12 cellular contexts compared by ENCODE assay signal in genomic region chr5:75524071-75524470, GRCh38. TPM values are rescaled to one million over a fixed set of nuclear protein-coding genes. Genes with fewer than 3 reads are reported as not detected.
DNase-seq lines count a peak whose midpoint lies in the region; ATAC-seq and TF ChIP-seq lines count a peak whose summit lies in the region.
"Had no signal": no experiment of that assay in that cellular context is flagged by ENCODE, and none has a peak within 500 bp of the region (broad histone marks: within the 10 kb centered on the region; RNA-seq: fewer than 3 reads in every experiment).

No MANE protein-coding gene starts in this region.

- no peaks in the 10 kb centered on the region for H3K36me3 ChIP-seq in neuronal stem cell (replicated peaks in 1 of 2; ENCODE audit: control insufficient read depth in 2 of 2, insufficient read depth in 2 of 2, low read length in 2 of 2)

- TF ChIP-seq CTCF in HFF-Myc (IDR thresholded peaks at IDR 0.05; ENCODE audit: low read depth, low read length, missing control alignments), result no peak

- H3K4me3 Mint-ChIP-seq in IgD-negative memory B cell, result peak overlapping the region; percentile 57 to 88 (median 70)
- H3K4me3 Mint-ChIP-seq in naive thymus-derived CD8-positive, alpha-beta T cell, result peak overlapping the region in 2 of 10 donors; percentile 7 to 32

- peaks cover 5 to 31% of the 10 kb centered on the region in 2 donors for H3K9me3 ChIP-seq in neuronal stem cell (replicated peaks in 1 of 2; ENCODE audit: control insufficient read depth in 2 of 2, insufficient read depth in 1 of 2, low read depth in 1 of 2, low read length in 2 of 2)

- no peaks in the 10 kb centered on the region for H3K79me1 ChIP-seq in neuronal stem cell (ENCODE audit: low read depth, low read length)

- no peak for DNase-seq in activated CD4-positive, CD25-positive, alpha-beta regulatory T cell treated with anti-CD3 and anti-CD28 coated beads, Interleukin-2, amount 50 U/mL, for 72 hours
- DNase-seq in HFF-Myc (ENCODE audit: extremely low read depth, low read depth) (peak; percentile 54), neuronal stem cell (ENCODE audit: low spot score) (no peak), HuH-7 (ENCODE audit: low spot score) (no peak)
- DNase-seq in naive thymus-derived CD8-positive, alpha-beta T cell, result no peak
- DNase-seq: activated naive CD4-positive, alpha-beta T cell treated with anti-CD3 and anti-CD28 coated beads, Interleukin-2, amount 50 U/mL, for 16 hours; GOT3 had no signal

- H2BK120ac ChIP-seq in neuronal stem cell (ENCODE audit: low read depth, low read length), result no peak overlapping the region

- POLR2A ChIA-PET in naive thymus-derived CD8-positive, alpha-beta T cell (lab: Charles Lee), result no interaction called here

- H2BK12ac ChIP-seq in neuronal stem cell (ENCODE audit: low read length), result no peak overlapping the region

- H3K27ac ChIP-seq in neuronal stem cell (replicated peaks; ENCODE audit: low read length), result no peak overlapping the region
- H3K27ac ChIP-seq: 22Rv1, hepatocyte had no signal

- no peak overlapping the region for H4K8ac ChIP-seq in neuronal stem cell (ENCODE audit: low read depth, low read length)

- no peak overlapping the region for H3K14ac ChIP-seq in neuronal stem cell (ENCODE audit: low read length)

- H3K36me3 Mint-ChIP-seq in IgD-negative memory B cell, result peaks cover 15% of the 10 kb centered on the region
- peaks cover 19 to 31% (median 27%) of the 10 kb centered on the region in 3 donors for H3K36me3 Mint-ChIP-seq in naive thymus-derived CD8-positive, alpha-beta T cell

- no peak overlapping the region for H3K18ac ChIP-seq in neuronal stem cell (ENCODE audit: low read length)

- no peaks in the 10 kb centered on the region for H3K27me3 Mint-ChIP-seq in IgD-negative memory B cell
- H3K27me3 Mint-ChIP-seq in naive thymus-derived CD8-positive, alpha-beta T cell, result no peaks in the 10 kb centered on the region

- no peak overlapping the region for H2BK5ac ChIP-seq in neuronal stem cell (ENCODE audit: low read length)

- H3K4me3 ChIP-seq in HFF-Myc (replicated peaks; ENCODE audit: low read depth, low read length) (no peak overlapping the region), neuronal stem cell (ENCODE audit: low read length in 2 of 2) (no peak overlapping the region)
- H3K4me3 ChIP-seq: hepatocyte had no signal

- peaks cover 30 to 51% (median 33%) of the 10 kb centered on the region in 3 donors for H3K4me1 Mint-ChIP-seq in IgD-negative memory B cell
- peaks cover 19 to 49% (median 40%) of the 10 kb centered on the region in 4 donors for H3K4me1 Mint-ChIP-seq in naive thymus-derived CD8-positive, alpha-beta T cell

- ATAC-seq in activated CD4-positive, CD25-positive, alpha-beta regulatory T cell treated with anti-CD3 and anti-CD28 coated beads, Interleukin-2, amount 50 U/mL, for 24 hours, result peak; percentile 94 to 96
- peak in 1 of 2 donors; percentile 20 for ATAC-seq in naive thymus-derived CD8-positive, alpha-beta T cell
- ATAC-seq in SK-N-SH treated with all-trans-retinoic acid at 6 μM for 48 hours, result no peak

- no peaks in the 10 kb centered on the region for H3K27me3 ChIP-seq in neuronal stem cell (ENCODE audit: control insufficient read depth in 3 of 3, insufficient read depth in 3 of 3, low read depth in 1 of 3, low read length in 3 of 3)
- H3K27me3 ChIP-seq: hepatocyte had no signal

- no peak overlapping the region for H4K91ac ChIP-seq in neuronal stem cell (ENCODE audit: low read depth, low read length, poor library complexity)

- H3K27ac Mint-ChIP-seq in IgD-negative memory B cell, result peak overlapping the region; percentile 73 to 94 (median 88)
- peak overlapping the region in 7 of 10 donors; percentile 22 to 75 (median 57) for H3K27ac Mint-ChIP-seq in naive thymus-derived CD8-positive, alpha-beta T cell

- H3K23ac ChIP-seq in neuronal stem cell (ENCODE audit: low read depth, low read length, poor library complexity), result no peak overlapping the region

- H3K9ac ChIP-seq in neuronal stem cell (ENCODE audit: low read depth, low read length, poor library complexity), result no peak overlapping the region

- no peak overlapping the region for H3K4ac ChIP-seq in neuronal stem cell (ENCODE audit: low read length)

- H3K4me1 ChIP-seq in neuronal stem cell (ENCODE audit: control insufficient read depth in 2 of 2, insufficient read depth in 1 of 2, low read depth in 1 of 2, low read length in 2 of 2), result no peaks in the 10 kb centered on the region

- H3K4me2 ChIP-seq in neuronal stem cell (ENCODE audit: insufficient read depth, low read length, poor library complexity, severe bottlenecking), result no peak overlapping the region
- H3K4me2 ChIP-seq: hepatocyte had no signal

- no CpG with 5 or more reads among the region's 3 CpGs for WGBS in neuronal stem cell (ENCODE audit: extremely low coverage in 2 of 2, insufficient read length in 2 of 2, insufficient replicate concordance in 1 of 2), 2 donors

- no peak overlapping the region for H2BK15ac ChIP-seq in neuronal stem cell (ENCODE audit: low read length)

- no peak overlapping the region for H2AK5ac ChIP-seq in neuronal stem cell (ENCODE audit: low read depth, low read length)

- H2AFZ ChIP-seq in neuronal stem cell (ENCODE audit: low read length), result no peak overlapping the region
- H2AFZ ChIP-seq: hepatocyte had no signal

- H3K9me3 Mint-ChIP-seq in IgD-negative memory B cell, result peaks cover 7 to 29% (median 12%) of the 10 kb centered on the region in 3 donors
- H3K9me3 Mint-ChIP-seq in naive thymus-derived CD8-positive, alpha-beta T cell, result peaks cover 0 to 28% (median 14%) of the 10 kb centered on the region in 9 donors

TF ChIP-seq in SK-N-SH treated with all-trans-retinoic acid at 6 μM for 48 hours, 23 proteins besides CTCF, POLR2A, EP300 and RAD21:
- TF ChIP-seq OSR1 (CRISPR knock-in tag; IDR thresholded peaks at IDR 0.05), result no peak
- no peak for TF ChIP-seq ZNF565 (CRISPR knock-in tag; conservative IDR thresholded peaks at IDR 0.05; ENCODE audit: low read depth)

RNA-seq across cellular contexts. Expression of gene POLK, which starts 12.4 kb away (rescaled TPM):
- polyA plus RNA-seq in IgD-negative memory B cell, result 29.9 TPM
- 10 to 100 TPM; 23.8 to 28.2 TPM for total RNA-seq in naive thymus-derived CD8-positive, alpha-beta T cell
- polyA plus RNA-seq in naive thymus-derived CD8-positive, alpha-beta T cell, result 10 to 100 TPM; 12.4 to 20.1 (median 16.3) TPM
- polyA plus RNA-seq in neuronal stem cell (2013, experiment 1 of 2), result 11.2 TPM
- polyA plus RNA-seq in neuronal stem cell (2013, experiment 2 of 2), result 11.2 TPM

RNA-seq across cellular contexts. Expression of gene CERT1, which starts 12.6 kb away (rescaled TPM):
- 17.7 TPM for polyA plus RNA-seq in IgD-negative memory B cell
- 10 to 100 TPM; 44.0 to 45.1 TPM for total RNA-seq in naive thymus-derived CD8-positive, alpha-beta T cell
- polyA plus RNA-seq in naive thymus-derived CD8-positive, alpha-beta T cell, result 10 to 100 TPM; 12.8 to 17.4 (median 16.1) TPM
- polyA plus RNA-seq in neuronal stem cell (2013, experiment 1 of 2), result 23.2 TPM
- 22.3 TPM for polyA plus RNA-seq in neuronal stem cell (2013, experiment 2 of 2)
